19 cellular contexts compared by ENCODE assay signal in the genomic region with DNA sequence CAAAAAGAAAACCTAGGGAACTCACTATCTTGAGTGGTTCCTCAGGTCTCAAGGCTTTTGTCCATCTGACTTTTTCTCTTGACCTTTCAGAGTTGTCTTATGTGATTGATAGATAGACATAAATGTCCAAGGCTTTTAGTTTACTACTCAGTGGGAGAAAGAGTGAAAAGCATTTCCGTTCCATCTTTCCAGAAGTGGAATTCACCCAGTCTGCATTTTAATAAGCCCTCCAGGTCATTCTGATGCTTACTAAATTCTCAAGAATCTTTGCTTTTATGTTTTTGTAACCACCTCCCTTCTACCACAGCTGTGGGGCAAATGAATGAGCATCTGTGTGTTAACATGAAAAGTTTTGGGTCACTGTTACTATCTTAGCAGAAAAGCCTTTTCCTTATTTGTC.
DNase-seq lines count a peak whose midpoint lies in the region; ATAC-seq, FAIRE-seq and TF ChIP-seq lines count a peak whose summit lies in the region.
"Had no signal": no experiment of that assay in that cellular context is flagged by ENCODE, and none has a peak within 500 bp of the region (broad histone marks: within the 10 kb centered on the region; RNA-seq: fewer than 3 reads in every experiment).

No MANE protein-coding gene starts in this region.

- DNase-seq in AG09309 (ENCODE audit: low read depth) (peak; percentile 73), HS-27A (ENCODE audit: low read depth) (peak; percentile 52), chondrocyte (ENCODE audit: low spot score) (no peak), mesenchymal stem cell (peak; percentile 1), kidney (no peak), NCI-H2081 (lab: John Stamatoyannopoulos, UW) (no peak), GM10248 (ENCODE audit: extremely low spot score) (no peak)
- no peak for DNase-seq in natural killer cell treated with Interleukin-12 subunit alpha and Interleukin-12 subunit beta and Interleukin-15 and Interleukin-18, amount 100 ng/mL, for 72 hours (ENCODE audit: low spot score)
- DNase-seq: anterior cingulate cortex; CD8-positive, alpha-beta T cell; colonic mucosa; DMS79 treated with DMSO at 0.1 percent for 48 hours; left lung; PC-9 had no signal

- no peak for FAIRE-seq in kidney (lab: Jason Lieb, UNC)
- FAIRE-seq: endothelial cell of umbilical vein had no signal

- H4K91ac ChIP-seq in mesenchymal stem cell (ENCODE audit: low read length): no peak overlapping the region

- H3K36me3 ChIP-seq in mesenchymal stem cell (ENCODE audit: control insufficient read depth in 1 of 2, insufficient read depth in 2 of 2, low read depth in 1 of 2, low read length in 2 of 2) (no peaks in the 10 kb centered on the region), kidney (ENCODE audit: control insufficient read depth in 1 of 2, insufficient read depth in 2 of 2, low read length in 2 of 2) (no peaks in the 10 kb centered on the region)
- H3K36me3 ChIP-seq: colonic mucosa, left lung had no signal

- no peak overlapping the region for H2AFZ ChIP-seq in mesenchymal stem cell (ENCODE audit: low read depth, low read length)
- H2AFZ ChIP-seq: GM23338, PC-9 had no signal

- H3K4me3 Mint-ChIP-seq in chondrocyte (ENCODE audit: unreplicated experiment): no peak overlapping the region
- H3K4me3 Mint-ChIP-seq in natural killer cell treated with Interleukin-12 subunit alpha and Interleukin-12 subunit beta and Interleukin-15 and Interleukin-18, amount 100 ng/mL, for 72 hours: no peak overlapping the region
- H3K4me3 Mint-ChIP-seq: CD8-positive, alpha-beta T cell; GM23338; stimulated activated effector memory CD8-positive, alpha-beta T cell treated with anti-CD3 and anti-CD28 coated beads, Interleukin-12 subunit alpha, Interleukin-12 subunit beta, amount 100 ng/mL, for 72 hours; T-helper 1 cell treated with Interleukin-12 subunit alpha and Interleukin-12 subunit beta and Interleukin-4 antibody, amounts not matched to agents 30 μg/mL and 1 μg/mL, for 36 hours had no signal

- no peak overlapping the region for H3K14ac ChIP-seq in mesenchymal stem cell (ENCODE audit: low read length in 2 of 2)

- peak overlapping the region; percentile 82 for H3K27ac Mint-ChIP-seq in chondrocyte (ENCODE audit: unreplicated experiment)
- H3K27ac Mint-ChIP-seq in natural killer cell treated with Interleukin-12 subunit alpha and Interleukin-12 subunit beta and Interleukin-15 and Interleukin-18, amount 100 ng/mL, for 72 hours: no peak overlapping the region
- H3K27ac Mint-ChIP-seq: CD8-positive, alpha-beta T cell; GM23338; stimulated activated effector memory CD8-positive, alpha-beta T cell treated with anti-CD3 and anti-CD28 coated beads, Interleukin-12 subunit alpha, Interleukin-12 subunit beta, amount 100 ng/mL, for 72 hours; T-helper 1 cell treated with Interleukin-12 subunit alpha and Interleukin-12 subunit beta and Interleukin-4 antibody, amounts not matched to agents 30 μg/mL and 1 μg/mL, for 36 hours had no signal

- POLR2A ChIA-PET in GM10248 (lab: Yijun Ruan, JAX): no interaction called here

- peaks cover 8% of the 10 kb centered on the region for H3K36me3 Mint-ChIP-seq in chondrocyte (ENCODE audit: low read depth)
- H3K36me3 Mint-ChIP-seq in natural killer cell treated with Interleukin-12 subunit alpha and Interleukin-12 subunit beta and Interleukin-15 and Interleukin-18, amount 100 ng/mL, for 72 hours: no peaks in the 10 kb centered on the region
- H3K36me3 Mint-ChIP-seq: CD8-positive, alpha-beta T cell; stimulated activated effector memory CD8-positive, alpha-beta T cell treated with anti-CD3 and anti-CD28 coated beads, Interleukin-12 subunit alpha, Interleukin-12 subunit beta, amount 100 ng/mL, for 72 hours had no signal

- H3K4me1 ChIP-seq in mesenchymal stem cell (ENCODE audit: control insufficient read depth, insufficient read depth, low read depth, low read length): peaks cover 2% of the 10 kb centered on the region
- no peaks in the 10 kb centered on the region for H3K4me1 ChIP-seq in kidney (ENCODE audit: control insufficient read depth in 1 of 2, insufficient read depth in 1 of 2, low read depth in 1 of 2, low read length in 2 of 2)
- H3K4me1 ChIP-seq: colonic mucosa, left lung had no signal

- H3K9ac ChIP-seq in mesenchymal stem cell (ENCODE audit: low read length) (no peak overlapping the region), kidney (ENCODE audit: low read length in 2 of 2) (no peak overlapping the region)

- H3K18ac ChIP-seq in mesenchymal stem cell (ENCODE audit: low read depth in 1 of 2, low read length in 2 of 2): no peak overlapping the region

- ATAC-seq in natural killer cell treated with Interleukin-12 subunit alpha and Interleukin-12 subunit beta and Interleukin-15 and Interleukin-18, amount 100 ng/mL, for 72 hours: no peak
- ATAC-seq: CD8-positive, alpha-beta T cell; GM23338; left lung; stimulated activated effector memory CD8-positive, alpha-beta T cell treated with anti-CD3 and anti-CD28 coated beads, Interleukin-12 subunit alpha, Interleukin-12 subunit beta, amount 100 ng/mL, for 72 hours had no signal

- H2BK5ac ChIP-seq in mesenchymal stem cell (ENCODE audit: low read depth, low read length, poor library complexity, severe bottlenecking): peak overlapping the region; percentile 79

- intact Hi-C loops in kidney (cut with DNase I): no loop called here

- H3K4me1 Mint-ChIP-seq in chondrocyte (ENCODE audit: low read depth): peaks cover 46% of the 10 kb centered on the region
- H3K4me1 Mint-ChIP-seq in natural killer cell treated with Interleukin-12 subunit alpha and Interleukin-12 subunit beta and Interleukin-15 and Interleukin-18, amount 100 ng/mL, for 72 hours (ENCODE audit: low read depth in 2 of 2): no peaks in the 10 kb centered on the region
- H3K4me1 Mint-ChIP-seq: stimulated activated effector memory CD8-positive, alpha-beta T cell treated with anti-CD3 and anti-CD28 coated beads, Interleukin-12 subunit alpha, Interleukin-12 subunit beta, amount 100 ng/mL, for 72 hours had no signal

- WGBS in mesenchymal stem cell: no CpG with 5 or more reads among the region's 1 CpG

- no peak overlapping the region for H2AK5ac ChIP-seq in mesenchymal stem cell (ENCODE audit: low read length, severe bottlenecking)

- no peak overlapping the region for H4K8ac ChIP-seq in mesenchymal stem cell (ENCODE audit: low read length)

- no peak overlapping the region for H3K4me3 ChIP-seq in AG09309 (ENCODE audit: control insufficient read depth, low read depth, low read length)
- H3K4me3 ChIP-seq in mesenchymal stem cell (ENCODE audit: insufficient read depth in 1 of 2, low read depth in 1 of 2, low read length in 2 of 2): no peak overlapping the region
- H3K4me3 ChIP-seq in kidney (ENCODE audit: low read length in 2 of 2): no peak overlapping the region
- H3K4me3 ChIP-seq: colonic mucosa, GM23338, left lung, PC-9 had no signal

- CTCF ChIA-PET in GM10248 (lab: Yijun Ruan, JAX): no interaction called here

- no peak overlapping the region for H2BK15ac ChIP-seq in mesenchymal stem cell (ENCODE audit: low read depth, poor library complexity, severe bottlenecking)

- no peak for TF ChIP-seq CTCF in AG09309 (IDR thresholded peaks at IDR 0.05; ENCODE audit: control insufficient read depth, insufficient read depth, low read depth, low read length, missing control alignments)
- no peak for TF ChIP-seq CTCF in chondrocyte (IDR thresholded peaks at IDR 0.05)
- TF ChIP-seq CTCF in kidney (IDR thresholded peaks at IDR 0.05; ENCODE audit: borderline replicate concordance, extremely low read depth, insufficient read depth): no peak
- no peak for TF ChIP-seq CTCF in GM10248 (IDR thresholded peaks at IDR 0.05; ENCODE audit: control extremely low read depth, extremely low read depth, low read depth, missing control alignments)

- H3K27me3 ChIP-seq in mesenchymal stem cell (ENCODE audit: control insufficient read depth in 1 of 2, insufficient read depth in 1 of 2, low read length in 2 of 2): no peaks in the 10 kb centered on the region
- H3K27me3 ChIP-seq: colonic mucosa, left lung had no signal

- H3K9me3 Mint-ChIP-seq in chondrocyte (ENCODE audit: low read depth): peaks cover 5% of the 10 kb centered on the region
- H3K9me3 Mint-ChIP-seq in natural killer cell treated with Interleukin-12 subunit alpha and Interleukin-12 subunit beta and Interleukin-15 and Interleukin-18, amount 100 ng/mL, for 72 hours: peaks cover 15% of the 10 kb centered on the region
- H3K9me3 Mint-ChIP-seq: CD8-positive, alpha-beta T cell; GM23338; stimulated activated effector memory CD8-positive, alpha-beta T cell treated with anti-CD3 and anti-CD28 coated beads, Interleukin-12 subunit alpha, Interleukin-12 subunit beta, amount 100 ng/mL, for 72 hours; T-helper 1 cell treated with Interleukin-12 subunit alpha and Interleukin-12 subunit beta and Interleukin-4 antibody, amounts not matched to agents 30 μg/mL and 1 μg/mL, for 36 hours had no signal

- H2BK12ac ChIP-seq in mesenchymal stem cell (ENCODE audit: low read length in 2 of 2): no peak overlapping the region

- no peak overlapping the region for H3K23ac ChIP-seq in mesenchymal stem cell (ENCODE audit: low read length in 2 of 2)

- H3K9me3 ChIP-seq in mesenchymal stem cell (ENCODE audit: control insufficient read depth, low read length) (no peaks in the 10 kb centered on the region), kidney (ENCODE audit: control insufficient read depth in 1 of 2, low read length in 2 of 2) (no peaks in the 10 kb centered on the region)
- H3K9me3 ChIP-seq: colonic mucosa, left lung had no signal

- H3K27ac ChIP-seq in mesenchymal stem cell (ENCODE audit: low read length, poor library complexity, severe bottlenecking) (peak overlapping the region; percentile 97), kidney (ENCODE audit: low read depth in 2 of 2, low read length in 2 of 2) (no peak overlapping the region)
- H3K27ac ChIP-seq: colonic mucosa, left lung, PC-9, VCaP had no signal

- no peaks in the 10 kb centered on the region for H3K27me3 Mint-ChIP-seq in chondrocyte (ENCODE audit: low read depth)
- no peaks in the 10 kb centered on the region for H3K27me3 Mint-ChIP-seq in natural killer cell treated with Interleukin-12 subunit alpha and Interleukin-12 subunit beta and Interleukin-15 and Interleukin-18, amount 100 ng/mL, for 72 hours

- no peak overlapping the region for H3K4ac ChIP-seq in mesenchymal stem cell (ENCODE audit: low read depth in 1 of 2, low read length in 2 of 2)

- no peak overlapping the region for H3K4me2 ChIP-seq in mesenchymal stem cell (ENCODE audit: low read length, poor library complexity, severe bottlenecking)
- H3K4me2 ChIP-seq: GM23338, PC-9 had no signal

- H2BK120ac ChIP-seq in mesenchymal stem cell (ENCODE audit: low read depth, low read length): no peak overlapping the region

- H3K79me1 ChIP-seq in mesenchymal stem cell (replicated peaks; ENCODE audit: low read length, poor library complexity, severe bottlenecking): no peaks in the 10 kb centered on the region

Comparison
In these comparisons a context has a peak if more than half of its experiments do, and no peak if none do; other contexts are left out.
1. DNase-seq: peak in AG09309 (single experiment), HS-27A (single experiment) and mesenchymal stem cell (single experiment); none in chondrocyte (single experiment), kidney (single experiment), NCI-H2081 (0 of 2), GM10248 (single experiment) and natural killer cell treated with Interleukin-12 subunit alpha and Interleukin-12 subunit beta and Interleukin-15 and Interleukin-18, amount 100 ng/mL, for 72 hours (single experiment).